Comparison of ENCODE assay signal across 26 cellular contexts in the genomic region with DNA sequence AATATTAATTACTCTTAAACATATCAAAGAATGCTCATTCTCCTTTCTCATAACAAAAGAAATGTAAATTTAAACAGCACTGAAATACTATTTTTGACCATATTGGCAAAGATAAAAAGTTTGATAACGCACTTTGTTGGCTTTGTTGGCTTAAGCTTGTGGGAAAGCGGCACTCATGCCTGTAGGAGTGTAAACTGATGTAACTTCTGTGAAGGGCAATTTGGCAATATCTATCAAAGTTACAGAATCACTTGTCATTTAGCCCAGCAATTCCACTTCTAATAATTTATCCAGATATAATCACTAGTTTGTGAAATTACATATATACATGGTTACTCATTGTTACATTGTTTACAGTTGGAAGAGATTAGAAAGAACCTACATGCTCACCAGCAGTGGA.
"Had no signal": no experiment of that assay in that cellular context is flagged by ENCODE, and none has a peak within 500 bp of the region (broad histone marks: within the 10 kb centered on the region; RNA-seq: fewer than 3 reads in every experiment).

No MANE protein-coding gene starts in this region.

- H2AFZ ChIP-seq: neural progenitor cell had no signal

- DNase-seq: hippocampal formation; immature natural killer cell; islet precursor cell; left ventricle myocardium superior; lower lobe of right lung; mammary epithelial cell; mesenchymal stem cell; naive B cell; natural killer cell; nephron progenitor cell; ovary; stimulated activated CD4-positive, alpha-beta T cell treated with anti-CD3 and anti-CD28 coated beads, Interleukin-12 subunit alpha, Interleukin-12 subunit beta, amount 100 ng/mL, for 4 hours; stimulated activated CD4-positive, alpha-beta T cell treated with anti-CD3 and anti-CD28 coated beads, Interleukin-15, amount 100 ng/mL, for 24 hours; stimulated activated CD4-positive, alpha-beta T cell treated with anti-CD3 and anti-CD28 coated beads, Interleukin-2, amount 100 ng/mL, for 24 hours; stimulated activated CD4-positive, alpha-beta T cell treated with anti-CD3 and anti-CD28 coated beads, Interleukin-4, amount 100 ng/mL, for 1 hour; stimulated activated naive CD4-positive, alpha-beta T cell; tibial artery; trophoblast cell; upper lobe of right lung had no signal

- H3K9ac ChIP-seq: neural progenitor cell had no signal

- H3K27me3 ChIP-seq: neural progenitor cell, neutrophil, ovary, right atrium auricular region, suprapubic skin, tibial artery, upper lobe of right lung had no signal

- H3K9me3 ChIP-seq: lower lobe of right lung, neutrophil, ovary, right atrium auricular region, suprapubic skin, thoracic aorta, tibial artery, upper lobe of right lung had no signal

- H3K36me3 ChIP-seq: lower lobe of right lung, neural progenitor cell, neutrophil, ovary, right atrium auricular region, suprapubic skin, thoracic aorta, tibial artery, upper lobe of right lung had no signal

- H3K4me2 ChIP-seq: neural progenitor cell had no signal

- H3K4me3 ChIP-seq: lower lobe of right lung, neural progenitor cell, ovary, right atrium auricular region, skin epidermis, suprapubic skin, thoracic aorta, tibial artery, upper lobe of right lung had no signal

- H3K27ac ChIP-seq: lower lobe of right lung, neural progenitor cell, neutrophil, ovary, right atrium auricular region, skin epidermis, suprapubic skin, thoracic aorta, tibial artery, upper lobe of right lung had no signal

- ATAC-seq: left ventricle myocardium superior, lower lobe of right lung, natural killer cell, sciatic nerve, upper lobe of right lung had no signal

- H3K4me1 ChIP-seq: neural progenitor cell, right atrium auricular region, suprapubic skin, tibial artery had no signal
